26 cellular contexts compared by ENCODE assay signal in genomic region chr6:157683707-157684106, GRCh38.
"Had no signal": no experiment of that assay in that cellular context is flagged by ENCODE, and none has a peak within 500 bp of the region (broad histone marks: within the 10 kb centered on the region; RNA-seq: fewer than 3 reads in every experiment).

No MANE protein-coding gene starts in this region.

- DNase-seq: dermis blood vessel endothelial cell; effector memory CD4-positive, alpha-beta T cell; foreskin keratinocyte; hypothalamus; immature natural killer cell; islet precursor cell; kidney glomerular epithelial cell; left colon; left ventricle myocardium inferior; lower lobe of right lung; mucosa of descending colon; naive thymus-derived CD4-positive, alpha-beta T cell; stimulated activated CD4-positive, alpha-beta T cell treated with anti-CD3 and anti-CD28 coated beads, Interleukin-2, amount 100 ng/mL, for 24 hours; stimulated activated CD4-positive, alpha-beta T cell treated with anti-CD3 and anti-CD28 coated beads, Interleukin-4, amount 100 ng/mL, for 24 hours; stimulated activated naive CD4-positive, alpha-beta T cell treated with Interleukin-2 at 50 U/mL for 16 hours; stomach; thyroid gland had no signal

- H3K36me3 ChIP-seq: esophagus muscularis mucosa, gastroesophageal sphincter, left ventricle myocardium inferior, lower lobe of right lung, neural progenitor cell, stomach, thyroid gland had no signal

- H3K4me2 ChIP-seq: neural progenitor cell had no signal

- H3K9ac ChIP-seq: neural progenitor cell, parathyroid adenoma had no signal

- H3K9me3 ChIP-seq: esophagus muscularis mucosa, gastroesophageal sphincter, left ventricle myocardium inferior, lower lobe of right lung, mucosa of descending colon, stomach, thyroid gland had no signal

- H3K36me3 Mint-ChIP-seq: immature natural killer cell; naive thymus-derived CD4-positive, alpha-beta T cell; neural progenitor cell; stimulated activated effector memory CD8-positive, alpha-beta T cell treated with anti-CD3 and anti-CD28 coated beads, Interleukin-12 subunit alpha, Interleukin-12 subunit beta, amount 100 ng/mL, for 72 hours had no signal

- H3K4me3 Mint-ChIP-seq: immature natural killer cell; memory B cell; naive thymus-derived CD4-positive, alpha-beta T cell; nephron; neural progenitor cell; stimulated activated effector memory CD8-positive, alpha-beta T cell treated with anti-CD3 and anti-CD28 coated beads, Interleukin-12 subunit alpha, Interleukin-12 subunit beta, amount 100 ng/mL, for 72 hours had no signal

- H3K9me3 Mint-ChIP-seq: immature natural killer cell; memory B cell; naive thymus-derived CD4-positive, alpha-beta T cell; nephron; neural progenitor cell; stimulated activated effector memory CD8-positive, alpha-beta T cell treated with anti-CD3 and anti-CD28 coated beads, Interleukin-12 subunit alpha, Interleukin-12 subunit beta, amount 100 ng/mL, for 72 hours had no signal

- ATAC-seq: left colon; lower lobe of right lung; mucosa of descending colon; naive thymus-derived CD4-positive, alpha-beta T cell; stimulated activated effector memory CD8-positive, alpha-beta T cell treated with anti-CD3 and anti-CD28 coated beads, Interleukin-12 subunit alpha, Interleukin-12 subunit beta, amount 100 ng/mL, for 72 hours had no signal

- H2AFZ ChIP-seq: neural progenitor cell, parathyroid adenoma had no signal

- H3K27ac Mint-ChIP-seq: immature natural killer cell; memory B cell; naive thymus-derived CD4-positive, alpha-beta T cell; nephron; neural progenitor cell; progenitor cell of endocrine pancreas; stimulated activated effector memory CD8-positive, alpha-beta T cell treated with anti-CD3 and anti-CD28 coated beads, Interleukin-12 subunit alpha, Interleukin-12 subunit beta, amount 100 ng/mL, for 72 hours had no signal

- H3K4me1 ChIP-seq: foreskin keratinocyte, gastroesophageal sphincter, thyroid gland had no signal

- H3K4me3 ChIP-seq: coronary artery, esophagus muscularis mucosa, gastroesophageal sphincter, left ventricle myocardium inferior, lower lobe of right lung, mucosa of descending colon, neural progenitor cell, stomach, thyroid gland had no signal

- H3K79me2 ChIP-seq: parathyroid adenoma had no signal

- H3K27me3 ChIP-seq: gastroesophageal sphincter, neural progenitor cell, stomach, thyroid gland had no signal

- H3K4me1 Mint-ChIP-seq: immature natural killer cell; naive thymus-derived CD4-positive, alpha-beta T cell; neural progenitor cell; stimulated activated effector memory CD8-positive, alpha-beta T cell treated with anti-CD3 and anti-CD28 coated beads, Interleukin-12 subunit alpha, Interleukin-12 subunit beta, amount 100 ng/mL, for 72 hours had no signal

- H3K27ac ChIP-seq: coronary artery, esophagus muscularis mucosa, foreskin keratinocyte, lower lobe of right lung, neural progenitor cell, parathyroid adenoma, thyroid gland had no signal
